In genomic region chr6:46612645-46613044, GRCh38 we compare ENCODE assay signal across 23 cellular contexts. TPM values are rescaled to one million over a fixed set of nuclear protein-coding genes. Genes with fewer than 3 reads are reported as not detected.
"Had no signal": no experiment of that assay in that cellular context is flagged by ENCODE, and none has a peak within 500 bp of the region (broad histone marks: within the 10 kb centered on the region; RNA-seq: fewer than 3 reads in every experiment).

No MANE protein-coding gene starts in this region.

- ATAC-seq: activated CD4-positive, alpha-beta T cell treated with anti-CD3 and anti-CD28 coated beads for 36 hours; activated CD8-positive, alpha-beta memory T cell treated with anti-CD3 and anti-CD28 coated beads, Interleukin-2, amount 10 ng/mL, durations not matched to agents 7 days and 5 days; activated CD8-positive, alpha-beta T cell treated with anti-CD3 and anti-CD28 coated beads, Interleukin-2, amount 10 ng/mL, durations not matched to agents 7 days and 5 days; stimulated activated effector memory CD8-positive, alpha-beta T cell treated with anti-CD3 and anti-CD28 coated beads, Interleukin-12 subunit alpha, Interleukin-12 subunit beta, amount 100 ng/mL, for 72 hours; stimulated activated naive CD8-positive, alpha-beta T cell treated with anti-CD3 and anti-CD28 coated beads, Interleukin-15, amount 100 ng/mL, for 72 hours; upper lobe of right lung had no signal

- H3K36me3 Mint-ChIP-seq: activated CD8-positive, alpha-beta memory T cell treated with anti-CD3 and anti-CD28 coated beads, Interleukin-2, amount 10 ng/mL, durations not matched to agents 7 days and 5 days; activated naive CD8-positive, alpha-beta T cell; naive B cell; stimulated activated effector memory CD8-positive, alpha-beta T cell treated with anti-CD3 and anti-CD28 coated beads, Interleukin-12 subunit alpha, Interleukin-12 subunit beta, amount 100 ng/mL, for 72 hours had no signal

- H3K4me1 Mint-ChIP-seq: activated CD4-positive, alpha-beta T cell treated with anti-CD3 and anti-CD28 coated beads for 36 hours; activated CD8-positive, alpha-beta memory T cell treated with anti-CD3 and anti-CD28 coated beads, Interleukin-2, amount 10 ng/mL, durations not matched to agents 7 days and 5 days; mesothelial cell of epicardium; naive B cell; nephron progenitor cell; stimulated activated effector memory CD8-positive, alpha-beta T cell treated with anti-CD3 and anti-CD28 coated beads, Interleukin-12 subunit alpha, Interleukin-12 subunit beta, amount 100 ng/mL, for 72 hours; stimulated activated naive CD8-positive, alpha-beta T cell treated with anti-CD3 and anti-CD28 coated beads, Interleukin-15, amount 100 ng/mL, for 72 hours had no signal

- H3K9me3 ChIP-seq: neutrophil, sigmoid colon, thyroid gland, upper lobe of right lung had no signal

- H3K36me3 ChIP-seq: neutrophil, sigmoid colon, thyroid gland, upper lobe of right lung had no signal

- H3K27ac Mint-ChIP-seq: activated CD4-positive, alpha-beta T cell treated with anti-CD3 and anti-CD28 coated beads for 36 hours; activated CD8-positive, alpha-beta memory T cell treated with anti-CD3 and anti-CD28 coated beads, Interleukin-2, amount 10 ng/mL, durations not matched to agents 7 days and 5 days; activated CD8-positive, alpha-beta T cell treated with anti-CD3 and anti-CD28 coated beads, Interleukin-2, amount 10 ng/mL, durations not matched to agents 7 days and 5 days; activated naive CD8-positive, alpha-beta T cell; mesothelial cell of epicardium; naive B cell; nephron progenitor cell; stimulated activated effector memory CD8-positive, alpha-beta T cell treated with anti-CD3 and anti-CD28 coated beads, Interleukin-12 subunit alpha, Interleukin-12 subunit beta, amount 100 ng/mL, for 72 hours; stimulated activated naive CD8-positive, alpha-beta T cell treated with anti-CD3 and anti-CD28 coated beads, Interleukin-15, amount 100 ng/mL, for 72 hours had no signal

- H3K4me3 Mint-ChIP-seq: activated CD4-positive, alpha-beta T cell treated with anti-CD3 and anti-CD28 coated beads for 36 hours; activated CD8-positive, alpha-beta memory T cell treated with anti-CD3 and anti-CD28 coated beads, Interleukin-2, amount 10 ng/mL, durations not matched to agents 7 days and 5 days; activated CD8-positive, alpha-beta T cell treated with anti-CD3 and anti-CD28 coated beads, Interleukin-2, amount 10 ng/mL, durations not matched to agents 7 days and 5 days; activated naive CD8-positive, alpha-beta T cell; mesothelial cell of epicardium; naive B cell; nephron progenitor cell; stimulated activated effector memory CD8-positive, alpha-beta T cell treated with anti-CD3 and anti-CD28 coated beads, Interleukin-12 subunit alpha, Interleukin-12 subunit beta, amount 100 ng/mL, for 72 hours; stimulated activated naive CD8-positive, alpha-beta T cell treated with anti-CD3 and anti-CD28 coated beads, Interleukin-15, amount 100 ng/mL, for 72 hours had no signal

- H3K27ac ChIP-seq: neutrophil, sigmoid colon, SK-N-MC, thyroid gland, upper lobe of right lung had no signal

- H3K4me1 ChIP-seq: sigmoid colon, thyroid gland, upper lobe of right lung had no signal

- DNase-seq: activated CD4-positive, alpha-beta T cell treated with anti-CD3 and anti-CD28 coated beads for 36 hours; activated CD4-positive, CD25-positive, alpha-beta regulatory T cell; activated CD8-positive, alpha-beta memory T cell treated with anti-CD3 and anti-CD28 coated beads, Interleukin-2, amount 10 ng/mL, durations not matched to agents 7 days and 5 days; activated CD8-positive, alpha-beta T cell treated with anti-CD3 and anti-CD28 coated beads, Interleukin-2, amount 10 ng/mL, durations not matched to agents 7 days and 5 days; activated effector memory CD4-positive, alpha-beta T cell treated with Interleukin-2 at 50 U/mL for 16 hours; activated naive CD4-positive, alpha-beta T cell treated with Interleukin-2 at 50 U/mL for 16 hours; activated T-cell treated with anti-CD3 and anti-CD28 coated beads for 4 hours; central memory CD4-positive, alpha-beta T cell; effector memory CD4-positive, alpha-beta T cell; naive B cell; nephron progenitor cell; sigmoid colon; small intestine; stimulated activated CD4-positive, alpha-beta T cell treated with anti-CD3 and anti-CD28 coated beads, Interleukin-4, amount 100 ng/mL, for 24 hours; stimulated activated naive CD8-positive, alpha-beta T cell treated with anti-CD3 and anti-CD28 coated beads, Interleukin-15, amount 100 ng/mL, for 72 hours; upper lobe of right lung had no signal

- H3K4me3 ChIP-seq: sigmoid colon, SK-N-MC, thyroid gland, upper lobe of right lung had no signal

- H3K9me3 Mint-ChIP-seq: mesothelial cell of epicardium; naive B cell; nephron progenitor cell; stimulated activated effector memory CD8-positive, alpha-beta T cell treated with anti-CD3 and anti-CD28 coated beads, Interleukin-12 subunit alpha, Interleukin-12 subunit beta, amount 100 ng/mL, for 72 hours; stimulated activated naive CD8-positive, alpha-beta T cell treated with anti-CD3 and anti-CD28 coated beads, Interleukin-15, amount 100 ng/mL, for 72 hours had no signal

- H3K27me3 ChIP-seq: neutrophil, sigmoid colon, thyroid gland, upper lobe of right lung had no signal

RNA-seq across cellular contexts. Expression of gene CYP39A1, which starts 40.0 kb away (rescaled TPM):
- total RNA-seq: activated CD4-positive, alpha-beta T cell treated with anti-CD3 and anti-CD28 coated beads for 36 hours; activated CD8-positive, alpha-beta memory T cell treated with anti-CD3 and anti-CD28 coated beads, Interleukin-2, amount 10 ng/mL, durations not matched to agents 7 days and 5 days; activated CD8-positive, alpha-beta T cell treated with anti-CD3 and anti-CD28 coated beads, Interleukin-2, amount 10 ng/mL, durations not matched to agents 7 days and 5 days; T-helper 1 cell treated with Interleukin-12 subunit alpha and Interleukin-12 subunit beta and Interleukin-4 antibody, amounts not matched to agents 30 ng/mL and 1 ng/mL, for 36 hours had no signal

RNA-seq across cellular contexts. Expression of gene SLC25A27, which starts 40.1 kb away (rescaled TPM):
- total RNA-seq: activated CD8-positive, alpha-beta T cell treated with anti-CD3 and anti-CD28 coated beads, Interleukin-2, amount 10 ng/mL, durations not matched to agents 7 days and 5 days; T-helper 1 cell treated with Interleukin-12 subunit alpha and Interleukin-12 subunit beta and Interleukin-4 antibody, amounts not matched to agents 30 ng/mL and 1 ng/mL, for 36 hours had no signal
